Comparison of ENCODE assay signal across 3 cellular contexts in genomic region chr4:134328741-134329140, GRCh38.
TF ChIP-seq lines count a peak whose summit lies in the region.

No MANE protein-coding gene starts in this region.

TF ChIP-seq in SK-N-SH treated with all-trans-retinoic acid at 6 μM for 48 hours, 23 proteins besides CTCF, POLR2A, EP300 and RAD21 (continued from another document and continues in another):
- TF ChIP-seq, protein P1, sequence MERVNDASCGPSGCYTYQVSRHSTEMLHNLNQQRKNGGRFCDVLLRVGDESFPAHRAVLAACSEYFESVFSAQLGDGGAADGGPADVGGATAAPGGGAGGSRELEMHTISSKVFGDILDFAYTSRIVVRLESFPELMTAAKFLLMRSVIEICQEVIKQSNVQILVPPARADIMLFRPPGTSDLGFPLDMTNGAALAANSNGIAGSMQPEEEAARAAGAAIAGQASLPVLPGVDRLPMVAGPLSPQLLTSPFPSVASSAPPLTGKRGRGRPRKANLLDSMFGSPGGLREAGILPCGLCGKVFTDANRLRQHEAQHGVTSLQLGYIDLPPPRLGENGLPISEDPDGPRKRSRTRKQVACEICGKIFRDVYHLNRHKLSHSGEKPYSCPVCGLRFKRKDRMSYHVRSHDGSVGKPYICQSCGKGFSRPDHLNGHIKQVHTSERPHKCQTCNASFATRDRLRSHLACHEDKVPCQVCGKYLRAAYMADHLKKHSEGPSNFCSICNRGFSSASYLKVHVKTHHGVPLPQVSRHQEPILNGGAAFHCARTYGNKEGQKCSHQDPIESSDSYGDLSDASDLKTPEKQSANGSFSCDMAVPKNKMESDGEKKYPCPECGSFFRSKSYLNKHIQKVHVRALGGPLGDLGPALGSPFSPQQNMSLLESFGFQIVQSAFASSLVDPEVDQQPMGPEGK (CRISPR knock-in tag; IDR thresholded peaks at IDR 0.05; ENCODE audit: borderline replicate concordance), result no peak
- TF ChIP-seq, protein P2, sequence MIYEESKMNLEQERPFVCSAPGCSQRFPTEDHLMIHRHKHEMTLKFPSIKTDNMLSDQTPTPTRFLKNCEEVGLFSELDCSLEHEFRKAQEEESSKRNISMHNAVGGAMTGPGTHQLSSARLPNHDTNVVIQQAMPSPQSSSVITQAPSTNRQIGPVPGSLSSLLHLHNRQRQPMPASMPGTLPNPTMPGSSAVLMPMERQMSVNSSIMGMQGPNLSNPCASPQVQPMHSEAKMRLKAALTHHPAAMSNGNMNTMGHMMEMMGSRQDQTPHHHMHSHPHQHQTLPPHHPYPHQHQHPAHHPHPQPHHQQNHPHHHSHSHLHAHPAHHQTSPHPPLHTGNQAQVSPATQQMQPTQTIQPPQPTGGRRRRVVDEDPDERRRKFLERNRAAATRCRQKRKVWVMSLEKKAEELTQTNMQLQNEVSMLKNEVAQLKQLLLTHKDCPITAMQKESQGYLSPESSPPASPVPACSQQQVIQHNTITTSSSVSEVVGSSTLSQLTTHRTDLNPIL (CRISPR knock-in tag; IDR thresholded peaks at IDR 0.05; ENCODE audit: low read depth), result no peak
- TF ChIP-seq ZNF8 (CRISPR knock-in tag; IDR thresholded peaks at IDR 0.05) (no peak), BACH2 (CRISPR knock-in tag; IDR thresholded peaks at IDR 0.05; ENCODE audit: borderline replicate concordance) (no peak), POU6F1 (CRISPR knock-in tag; IDR thresholded peaks at IDR 0.05; ENCODE audit: borderline replicate concordance, low read depth) (no peak), TSHZ2 (CRISPR knock-in tag; IDR thresholded peaks at IDR 0.05) (no peak)

TF ChIP-seq in SK-N-SH, 30 proteins besides CTCF, POLR2A, EP300 and RAD21 (continued from another document):
- TF ChIP-seq NFIC (IDR thresholded peaks at IDR 0.05; ENCODE audit: borderline replicate concordance) (no peak), FOSL2 (IDR thresholded peaks at IDR 0.05; ENCODE audit: borderline replicate concordance, low read depth) (no peak), MXI1 (IDR thresholded peaks at IDR 0.05; ENCODE audit: low read depth, low read length) (no peak), NRF1 (IDR thresholded peaks at IDR 0.05; ENCODE audit: low read depth, low read length) (no peak), ELF1 (IDR thresholded peaks at IDR 0.05) (no peak), ZBTB33 (IDR thresholded peaks at IDR 0.05; ENCODE audit: borderline replicate concordance, low read depth) (no peak), RCOR1 (IDR thresholded peaks at IDR 0.05; ENCODE audit: low read length) (no peak), GABPA (IDR thresholded peaks at IDR 0.05; ENCODE audit: low read depth) (no peak), GATA2 (CRISPR knock-in tag; IDR thresholded peaks at IDR 0.05) (no peak)

TF ChIP-seq in H1, 55 proteins besides CTCF, POLR2A, EP300 and RAD21 (continued from another document):
- TF ChIP-seq NRF1 (IDR thresholded peaks at IDR 0.05; ENCODE audit: low read depth, low read length) (no peak), KDM1A (IDR thresholded peaks at IDR 0.05; ENCODE audit: borderline replicate concordance, low read length) (no peak), TCF12 (IDR thresholded peaks at IDR 0.05; ENCODE audit: low read depth, low read length) (no peak), JUN (IDR thresholded peaks at IDR 0.05; ENCODE audit: low read depth, low read length) (no peak), SIN3A (conservative IDR thresholded peaks at IDR 0.05 in 1 of 2, IDR thresholded peaks at IDR 0.05 in 1 of 2; ENCODE audit: low read depth in 1 of 2, low read length in 2 of 2) (no peak), TAF1 (IDR thresholded peaks at IDR 0.05; ENCODE audit: low read depth, low read length) (no peak), BACH1 (IDR thresholded peaks at IDR 0.05; ENCODE audit: low read length) (no peak), SAP30 (IDR thresholded peaks at IDR 0.05; ENCODE audit: insufficient read depth, insufficient replicate concordance, low read length) (no peak), HDAC6 (IDR thresholded peaks at IDR 0.05; ENCODE audit: low read depth, low read length) (no peak), SIX5 (IDR thresholded peaks at IDR 0.05; ENCODE audit: low read depth, low read length) (no peak), SP4 (IDR thresholded peaks at IDR 0.05; ENCODE audit: low read length) (no peak), GTF2F1 (IDR thresholded peaks at IDR 0.05; ENCODE audit: borderline replicate concordance, low read depth, low read length) (no peak), RNF2 (IDR thresholded peaks at IDR 0.05; ENCODE audit: borderline replicate concordance, low read depth, low read length, missing control alignments, poor library complexity, severe bottlenecking) (no peak), USF2 (IDR thresholded peaks at IDR 0.05; ENCODE audit: low read length) (no peak)
- TF ChIP-seq, protein P3, sequence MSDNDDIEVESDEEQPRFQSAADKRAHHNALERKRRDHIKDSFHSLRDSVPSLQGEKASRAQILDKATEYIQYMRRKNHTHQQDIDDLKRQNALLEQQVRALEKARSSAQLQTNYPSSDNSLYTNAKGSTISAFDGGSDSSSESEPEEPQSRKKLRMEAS (IDR thresholded peaks at IDR 0.05), result no peak
